In the genomic region with DNA sequence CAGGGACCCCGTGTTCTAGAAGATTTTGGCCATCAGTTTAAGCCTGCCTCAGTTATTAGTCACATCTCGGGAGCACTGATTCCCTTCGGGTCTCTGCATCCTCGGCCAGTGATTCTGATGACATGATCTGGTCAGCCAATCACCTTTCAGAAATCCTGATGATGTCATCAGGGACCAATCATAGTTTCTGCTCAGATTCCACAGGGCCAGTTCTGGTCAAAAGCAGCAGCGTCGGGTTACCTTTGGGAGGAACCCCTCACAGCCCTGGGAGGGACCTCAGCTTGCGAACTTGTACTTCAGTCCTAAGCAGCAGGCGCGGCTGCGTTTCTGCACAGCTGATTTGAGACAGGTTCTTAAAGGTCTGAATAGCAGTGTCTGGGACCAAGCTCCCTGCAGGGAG, we compare ENCODE assay signal across 10 cellular contexts. TPM values are rescaled to one million over a fixed set of nuclear protein-coding genes. Genes with fewer than 3 reads are reported as not detected.
DNase-seq lines count a peak whose midpoint lies in the region; ATAC-seq and TF ChIP-seq lines count a peak whose summit lies in the region.
"Had no signal": no experiment of that assay in that cellular context is flagged by ENCODE, and none has a peak within 500 bp of the region (broad histone marks: within the 10 kb centered on the region; RNA-seq: fewer than 3 reads in every experiment).

No MANE protein-coding gene starts in this region.

- H3K4me3 Mint-ChIP-seq in activated CD4-positive, alpha-beta T cell treated with anti-CD3 and anti-CD28 coated beads for 36 hours = no peak overlapping the region
- H3K4me3 Mint-ChIP-seq: activated T-helper 17 cell treated with anti-CD3 and anti-CD28 coated beads, Interleukin-2, amount 50 U/mL, for 72 hours had no signal

- H3K27ac Mint-ChIP-seq in activated CD4-positive, alpha-beta T cell treated with anti-CD3 and anti-CD28 coated beads for 36 hours = no peak overlapping the region
- H3K27ac Mint-ChIP-seq: activated T-helper 17 cell treated with anti-CD3 and anti-CD28 coated beads, Interleukin-2, amount 50 U/mL, for 72 hours had no signal

- no peak overlapping the region for H3K4me3 ChIP-seq in H7 (ENCODE audit: insufficient read depth, low read depth, low read length)
- H3K4me3 ChIP-seq in astrocyte of the spinal cord (ENCODE audit: low read depth, low read length) = no peak overlapping the region
- H3K4me3 ChIP-seq in left ventricle myocardium inferior = no peak overlapping the region
- H3K4me3 ChIP-seq in ovary = no peak overlapping the region

- in situ Hi-C loops in astrocyte of the spinal cord (cut with HindIII; ENCODE audit: low sequenced_read_pairs) = no loop called here

- POLR2A ChIA-PET in activated CD4-positive, alpha-beta T cell treated with anti-CD3 and anti-CD28 coated beads for 36 hours (lab: Charles Lee) = no interaction called here

- no peak for ATAC-seq in HG02885 (IDR thresholded peaks at IDR 0.05; ENCODE audit: poor library complexity, unreplicated experiment)
- no peak for ATAC-seq in activated CD4-positive, alpha-beta T cell treated with anti-CD3 and anti-CD28 coated beads for 36 hours
- ATAC-seq: activated T-helper 17 cell treated with anti-CD3 and anti-CD28 coated beads, Interleukin-2, amount 50 U/mL, for 72 hours had no signal

- TF ChIP-seq EP300 in ovary (IDR thresholded peaks at IDR 0.05) = no peak

- H3K4me1 ChIP-seq in left ventricle myocardium inferior = peaks cover 12% of the 10 kb centered on the region
- H3K4me1 ChIP-seq in ovary (ENCODE audit: insufficient read depth) = peaks cover under 1% of the 10 kb centered on the region

- no peaks in the 10 kb centered on the region for H3K4me1 Mint-ChIP-seq in activated CD4-positive, alpha-beta T cell treated with anti-CD3 and anti-CD28 coated beads for 36 hours

- H3K9me3 Mint-ChIP-seq in activated CD4-positive, alpha-beta T cell treated with anti-CD3 and anti-CD28 coated beads for 36 hours (ENCODE audit: low read depth) = no peaks in the 10 kb centered on the region
- H3K9me3 Mint-ChIP-seq: activated T-helper 17 cell treated with anti-CD3 and anti-CD28 coated beads, Interleukin-2, amount 50 U/mL, for 72 hours had no signal

- WGBS in ovary, 3 donors = 54 to 61% (median 56%) methylated on average over 10 of the region's 10 CpGs

- H3K27me3 ChIP-seq in H7 (ENCODE audit: control insufficient read depth, insufficient read depth, low read length) (no peaks in the 10 kb centered on the region), left ventricle myocardium inferior (ENCODE audit: low read depth) (no peaks in the 10 kb centered on the region), ovary (no peaks in the 10 kb centered on the region)

- DNase-seq in H7 (peak; percentile 92), astrocyte of the spinal cord (ENCODE audit: low read depth, low spot score) (peak; percentile 76), left ventricle myocardium inferior (no peak), pons (ENCODE audit: low spot score) (peak; percentile 41), ovary (no peak)
- no peak for DNase-seq in stimulated activated naive CD4-positive, alpha-beta T cell (lab: John Stamatoyannopoulos, UW)
- DNase-seq in activated CD4-positive, alpha-beta T cell treated with anti-CD3 and anti-CD28 coated beads for 36 hours = no peak
- DNase-seq: NCI-H748 treated with DMSO at 0.1 percent for 48 hours had no signal

- CTCF ChIA-PET in activated CD4-positive, alpha-beta T cell treated with anti-CD3 and anti-CD28 coated beads for 36 hours (lab: Charles Lee) = interaction anchor here (0.6 kb wide), 1 partner anchor 286 kb away, joined by 3 read pairs; no protein-coding TSS in a partner anchor

- intact Hi-C loops in left ventricle myocardium inferior (cut with micrococcal nuclease) = no loop called here
- intact Hi-C loops in activated CD4-positive, alpha-beta T cell treated with anti-CD3 and anti-CD28 coated beads for 36 hours (cut with DNase I, micrococcal nuclease) = loop anchor here in 1 of 2 experiments (5.0 kb wide), 1 partner anchor 50 kb away; a partner anchor contains a TSS
- intact Hi-C loops in ovary (cut with DNase I) = no loop called here

- TF ChIP-seq CTCF in astrocyte of the spinal cord (IDR thresholded peaks at IDR 0.05; ENCODE audit: low read depth, low read length) (no peak), left ventricle myocardium inferior (IDR thresholded peaks at IDR 0.05; ENCODE audit: borderline replicate concordance) (no peak), ovary (IDR thresholded peaks at IDR 0.05) (no peak)

- H3K36me3 Mint-ChIP-seq in activated CD4-positive, alpha-beta T cell treated with anti-CD3 and anti-CD28 coated beads for 36 hours (ENCODE audit: low read depth) = peaks cover 8% of the 10 kb centered on the region

- no peaks in the 10 kb centered on the region; the same call in none of the 2 replicates for H3K36me3 ChIP-seq in H7 (replicated peaks; ENCODE audit: control insufficient read depth, insufficient read depth, low read length)
- H3K36me3 ChIP-seq in left ventricle myocardium inferior = peaks cover 25% of the 10 kb centered on the region
- no peaks in the 10 kb centered on the region for H3K36me3 ChIP-seq in ovary

- H3K27me3 Mint-ChIP-seq in activated CD4-positive, alpha-beta T cell treated with anti-CD3 and anti-CD28 coated beads for 36 hours = no peaks in the 10 kb centered on the region
- H3K27me3 Mint-ChIP-seq: activated T-helper 17 cell treated with anti-CD3 and anti-CD28 coated beads, Interleukin-2, amount 50 U/mL, for 72 hours had no signal

- TF ChIP-seq POLR2A in ovary (IDR thresholded peaks at IDR 0.05) = no peak

- no peaks in the 10 kb centered on the region for H3K9me3 ChIP-seq in left ventricle myocardium inferior (replicated peaks)
- H3K9me3 ChIP-seq in ovary = no peaks in the 10 kb centered on the region

- H3K27ac ChIP-seq in left ventricle myocardium inferior (replicated peaks) = peak overlapping the region; percentile 31
- no peak overlapping the region for H3K27ac ChIP-seq in ovary

RNA-seq across cellular contexts. Expression of a gene that starts 13.9 kb away (rescaled TPM):
- 7.6 and 12.2 TPM in 2 replicates for total RNA-seq in H7 (2014; rRNA removed; shearing (Covaris generic))
- 3.2 TPM for total RNA-seq in left ventricle myocardium inferior
- 10 to 100 TPM in 1 of 2 experiments, 1 to 10 TPM in 1; 9.8 to 10.4 TPM for total RNA-seq in activated CD4-positive, alpha-beta T cell treated with anti-CD3 and anti-CD28 coated beads for 36 hours
- 10 to 100 TPM in 1 of 7 donors, 1 to 10 TPM in 6; 3.8 to 11.0 (median 7.2) TPM for total RNA-seq in ovary
- 1 to 10 TPM; 3.7 to 5.0 TPM for polyA plus RNA-seq in ovary

RNA-seq across cellular contexts. Expression of a gene that starts 51.3 kb away (rescaled TPM):
- 22.8 and 24.7 TPM in 2 replicates for total RNA-seq in H7 (2014; rRNA removed; shearing (Covaris generic))
- 38.6 TPM for total RNA-seq in left ventricle myocardium inferior
- 100 to 1,000 TPM; 110 to 127 TPM for total RNA-seq in activated CD4-positive, alpha-beta T cell treated with anti-CD3 and anti-CD28 coated beads for 36 hours
- 10 to 100 TPM; 19.8 to 68.4 (median 48.9) TPM for total RNA-seq in ovary
- polyA plus RNA-seq in ovary = 10 to 100 TPM; 57.2 to 66.0 TPM

Comparison
In these comparisons a context has a peak if more than half of its experiments do, and no peak if none do; other contexts are left out.
1. DNase-seq: peak in H7 (single experiment), astrocyte of the spinal cord (single experiment) and pons (single experiment); none in left ventricle myocardium inferior (single experiment), stimulated activated naive CD4-positive, alpha-beta T cell (0 of 6), activated CD4-positive, alpha-beta T cell treated with anti-CD3 and anti-CD28 coated beads for 36 hours (single experiment) and ovary (0 of 5).